28 cellular contexts compared by ENCODE assay signal in the genomic region with DNA sequence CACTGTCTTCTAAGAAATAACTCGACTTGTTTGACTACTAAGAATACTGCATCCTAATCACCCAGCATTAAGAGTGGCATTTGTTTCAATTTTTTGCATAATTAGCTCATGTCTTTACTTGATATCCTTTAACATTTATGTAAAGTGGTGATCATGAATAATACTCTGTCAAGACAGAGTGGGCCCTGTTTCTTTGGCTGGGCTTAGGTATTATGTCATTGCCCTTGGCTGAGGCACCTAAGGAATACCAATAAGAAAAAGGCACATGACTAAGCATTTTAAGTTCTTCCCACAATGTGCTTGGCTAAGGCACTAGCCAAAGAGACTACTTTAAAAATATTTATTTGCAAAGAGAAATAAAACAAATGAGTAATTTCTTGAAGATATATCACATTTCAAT.
DNase-seq lines count a peak whose midpoint lies in the region; ATAC-seq, FAIRE-seq and TF ChIP-seq lines count a peak whose summit lies in the region.
"Had no signal": no experiment of that assay in that cellular context is flagged by ENCODE, and none has a peak within 500 bp of the region (broad histone marks: within the 10 kb centered on the region; RNA-seq: fewer than 3 reads in every experiment).

No MANE protein-coding gene starts in this region.

- no peaks in the 10 kb centered on the region for H3K79me2 ChIP-seq in astrocyte (ENCODE audit: insufficient read depth, low read length)
- no peaks in the 10 kb centered on the region for H3K79me2 ChIP-seq in hepatocyte

- ATAC-seq in left ventricle myocardium superior (peak; percentile 40), HG02588 (IDR thresholded peaks at IDR 0.05; ENCODE audit: unreplicated experiment) (no peak), HG03095 (IDR thresholded peaks at IDR 0.05; ENCODE audit: unreplicated experiment) (no peak)
- ATAC-seq: psoas muscle, T-helper 17 cell had no signal

- H3K27me3 Mint-ChIP-seq in astrocyte (ENCODE audit: low read depth, unreplicated experiment), result no peaks in the 10 kb centered on the region
- H3K27me3 Mint-ChIP-seq: activated CD4-positive, alpha-beta memory T cell treated with anti-CD3 and anti-CD28 coated beads, Interleukin-2, amount 10 ng/mL, durations not matched to agents 7 days and 5 days; dendritic cell treated with granulocyte-macrophage colony-stimulating factor and Interleukin-4, amounts not matched to agents 40 ng/mL and 50 ng/mL, for 4 days; T-helper 17 cell had no signal

- no peaks in the 10 kb centered on the region for H3K4me1 ChIP-seq in right atrium auricular region
- peaks cover 11% of the 10 kb centered on the region for H3K4me1 ChIP-seq in astrocyte (ENCODE audit: insufficient read depth, low read length)
- H3K4me1 ChIP-seq in hepatocyte (ENCODE audit: insufficient read depth), result peaks cover 25% of the 10 kb centered on the region
- H3K4me1 ChIP-seq: psoas muscle, SJCRH30 had no signal

- intact Hi-C loops in left ventricle myocardium superior (cut with micrococcal nuclease), result no loop called here

- H3K9ac ChIP-seq in astrocyte (ENCODE audit: low read length), result no peak overlapping the region
- H3K9ac ChIP-seq: KMS-11 had no signal

- H3K9me3 ChIP-seq in right atrium auricular region (no peaks in the 10 kb centered on the region), astrocyte (ENCODE audit: insufficient read depth, low read depth, low read length) (no peaks in the 10 kb centered on the region), hepatocyte (ENCODE audit: low read depth) (no peaks in the 10 kb centered on the region)
- H3K9me3 ChIP-seq: psoas muscle, SJCRH30 had no signal

- H3K27ac ChIP-seq in right atrium auricular region, result no peak overlapping the region
- H3K27ac ChIP-seq in astrocyte (ENCODE audit: low read depth, low read length), result peak overlapping the region; percentile 41
- peak overlapping the region; percentile 37 for H3K27ac ChIP-seq in hepatocyte
- H3K27ac ChIP-seq: brain microvascular endothelial cell, KMS-11, psoas muscle, SJCRH30 had no signal

- H3K4me1 Mint-ChIP-seq in astrocyte (ENCODE audit: low read depth, unreplicated experiment), result peaks cover 4% of the 10 kb centered on the region
- H3K4me1 Mint-ChIP-seq: activated CD4-positive, alpha-beta memory T cell treated with anti-CD3 and anti-CD28 coated beads, Interleukin-2, amount 10 ng/mL, durations not matched to agents 7 days and 5 days; CD14-positive monocyte; T-helper 17 cell had no signal

- no peaks in the 10 kb centered on the region for H3K9me2 ChIP-seq in hepatocyte (replicated peaks; ENCODE audit: insufficient read depth)

- H3K4me3 ChIP-seq in right atrium auricular region (no peak overlapping the region), astrocyte (ENCODE audit: insufficient read depth, low read depth, low read length) (no peak overlapping the region), hepatocyte (no peak overlapping the region)
- H3K4me3 ChIP-seq: psoas muscle, SJCRH30, smooth muscle cell had no signal

- H3K27ac Mint-ChIP-seq in astrocyte (ENCODE audit: unreplicated experiment), result no peak overlapping the region
- H3K27ac Mint-ChIP-seq: activated CD4-positive, alpha-beta memory T cell treated with anti-CD3 and anti-CD28 coated beads, Interleukin-2, amount 10 ng/mL, durations not matched to agents 7 days and 5 days; CD14-positive monocyte; dendritic cell treated with granulocyte-macrophage colony-stimulating factor and Interleukin-4, amounts not matched to agents 40 ng/mL and 50 ng/mL, for 4 days; mesothelial cell of epicardium; nephron progenitor cell; T-helper 17 cell had no signal

- no peak for TF ChIP-seq CTCF in right atrium auricular region (IDR thresholded peaks at IDR 0.05)
- TF ChIP-seq CTCF in astrocyte (IDR thresholded peaks at IDR 0.05; ENCODE audit: insufficient read depth, low read depth, low read length), result no peak
- no peak for TF ChIP-seq CTCF in hepatocyte (IDR thresholded peaks at IDR 0.05; ENCODE audit: poor library complexity)
- no peak for TF ChIP-seq CTCF in GM13976 (IDR thresholded peaks at IDR 0.05; ENCODE audit: borderline replicate concordance, control extremely low read depth, extremely low read depth, insufficient read depth, missing control alignments)

- H3K4me3 Mint-ChIP-seq in astrocyte (ENCODE audit: unreplicated experiment), result no peak overlapping the region
- H3K4me3 Mint-ChIP-seq: activated CD4-positive, alpha-beta memory T cell treated with anti-CD3 and anti-CD28 coated beads, Interleukin-2, amount 10 ng/mL, durations not matched to agents 7 days and 5 days; CD14-positive monocyte; dendritic cell treated with granulocyte-macrophage colony-stimulating factor and Interleukin-4, amounts not matched to agents 40 ng/mL and 50 ng/mL, for 4 days; mesothelial cell of epicardium; nephron progenitor cell; T-helper 17 cell had no signal

- no peaks in the 10 kb centered on the region for H3K9me3 Mint-ChIP-seq in astrocyte (ENCODE audit: unreplicated experiment)
- H3K9me3 Mint-ChIP-seq: nephron progenitor cell had no signal

- DNase-seq in left ventricle myocardium superior (no peak), right atrium auricular region (ENCODE audit: low spot score) (no peak), astrocyte (ENCODE audit: low read depth) (peak; percentile 58), hepatocyte (ENCODE audit: low spot score) (no peak), GM13976 (ENCODE audit: low spot score) (no peak), NCI-H2227 (lab: John Stamatoyannopoulos, UW; ENCODE audit: unreplicated experiment) (no peak)
- DNase-seq: activated CD4-positive, alpha-beta memory T cell treated with anti-CD3 and anti-CD28 coated beads, Interleukin-2, amount 10 ng/mL, durations not matched to agents 7 days and 5 days; activated naive CD4-positive, alpha-beta T cell treated with anti-CD3 and anti-CD28 coated beads, Interleukin-2, amount 50 U/mL, for 16 hours; activated T-cell treated with anti-CD3 and anti-CD28 coated beads, Interleukin-2, amount 50 U/mL, for 1 hour; brain microvascular endothelial cell; DMS153; foreskin fibroblast; NCI-H1092 treated with DMSO at 0.1 percent for 48 hours; NCI-H2081 treated with DMSO at 0.1 percent for 48 hours; NCI-H82; nephron progenitor cell; OCI-M1; psoas muscle; SJCRH30; stimulated activated CD4-positive, alpha-beta T cell treated with anti-CD3 and anti-CD28 coated beads, Interleukin-4, amount 100 ng/mL, for 1 hour; T-helper 17 cell had no signal

- WGBS in hepatocyte (ENCODE audit: low lambda C conversion rate, missing lambda C conversion rate), result 92% methylated on average over 1 of the region's 1 CpG

- no peaks in the 10 kb centered on the region for H3K36me3 ChIP-seq in right atrium auricular region
- H3K36me3 ChIP-seq in astrocyte (ENCODE audit: insufficient read depth, low read length), result no peaks in the 10 kb centered on the region
- H3K36me3 ChIP-seq in hepatocyte (replicated peaks; ENCODE audit: insufficient read depth, low read depth), result no peaks in the 10 kb centered on the region
- H3K36me3 ChIP-seq: brain microvascular endothelial cell, SJCRH30 had no signal

- H2AFZ ChIP-seq in astrocyte (ENCODE audit: low read depth, low read length) (no peak overlapping the region), hepatocyte (no peak overlapping the region)

- in situ Hi-C loops in GM13976 (cut with MboI; ENCODE audit: low sequenced_read_pairs, unreplicated experiment), result no loop called here

- H4K20me1 ChIP-seq in astrocyte (ENCODE audit: insufficient read depth, low read length) (no peaks in the 10 kb centered on the region), hepatocyte (ENCODE audit: insufficient read depth, poor library complexity, severe bottlenecking) (no peaks in the 10 kb centered on the region)

- H3K27me3 ChIP-seq in right atrium auricular region (no peaks in the 10 kb centered on the region), astrocyte (ENCODE audit: insufficient read depth, low read length) (no peaks in the 10 kb centered on the region), hepatocyte (no peaks in the 10 kb centered on the region)
- H3K27me3 ChIP-seq: brain microvascular endothelial cell, SJCRH30 had no signal

- no peaks in the 10 kb centered on the region for H3K36me3 Mint-ChIP-seq in astrocyte (ENCODE audit: low read depth, unreplicated experiment)
- H3K36me3 Mint-ChIP-seq: CD14-positive monocyte, mesothelial cell of epicardium had no signal

- no peak for FAIRE-seq in astrocyte (lab: Jason Lieb, UNC)

- no peak overlapping the region for H3K4me2 ChIP-seq in astrocyte (ENCODE audit: low read length)
- H3K4me2 ChIP-seq in hepatocyte, result peak overlapping the region; percentile 54
- H3K4me2 ChIP-seq: KMS-11, smooth muscle cell had no signal

Comparison
In these comparisons a context has a peak if more than half of its experiments do, and no peak if none do; other contexts are left out.
1. H3K27ac ChIP-seq: peak in astrocyte (single experiment) and hepatocyte (single experiment); none in right atrium auricular region (0 of 2).